ENCODE assay signal across 11 cellular contexts in the genomic region with DNA sequence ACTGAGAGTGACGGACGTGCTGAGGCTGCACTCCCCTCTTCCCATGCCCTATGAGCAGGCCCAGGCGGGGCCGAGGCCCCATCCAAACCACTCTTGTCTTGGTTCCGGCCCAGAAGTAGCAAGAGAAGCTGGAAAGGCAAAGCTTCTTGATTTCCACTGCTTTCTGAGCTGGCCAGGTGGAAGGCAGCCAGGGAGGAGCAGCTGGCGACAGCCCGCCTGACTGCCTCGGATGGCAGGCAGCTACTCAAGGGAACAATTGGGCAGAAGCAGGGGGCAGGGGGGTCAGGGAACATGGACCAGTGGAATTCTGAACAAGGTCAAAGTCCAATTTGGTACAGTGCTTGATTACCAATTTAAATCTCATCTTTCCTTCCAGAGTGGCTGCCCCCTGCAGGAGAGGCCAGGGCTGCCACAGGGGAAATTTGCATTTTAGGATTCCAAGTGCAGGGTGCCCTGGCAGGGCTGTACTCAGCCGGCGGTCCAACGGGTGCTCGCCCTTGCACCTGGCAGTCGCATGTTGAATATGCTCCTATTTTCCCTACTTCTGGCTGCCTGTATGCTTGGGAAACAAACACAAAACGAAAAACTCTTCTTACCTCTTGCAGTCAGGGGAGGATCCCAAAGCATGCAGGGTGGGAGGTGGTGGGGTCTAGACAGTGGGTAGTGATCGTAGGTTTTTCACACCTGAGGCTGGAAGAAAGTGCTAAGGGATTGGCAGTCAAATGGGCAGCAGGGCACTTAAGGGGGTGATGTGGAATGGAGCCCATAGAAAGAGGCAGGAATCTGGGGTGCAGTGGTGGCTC.
A peak's percentile ranks its signal among the peaks of the same experiment; 100 is the strongest.
DNase-seq lines count a peak whose midpoint lies in the region; ATAC-seq and TF ChIP-seq lines count a peak whose summit lies in the region.
"Had no signal": no experiment of that assay in that cellular context is flagged by ENCODE, and none has a peak within 500 bp of the region (broad histone marks: within the 10 kb centered on the region; RNA-seq: fewer than 3 reads in every experiment).

No MANE protein-coding gene starts in this region.

- 22 to 37% (median 27%) methylated on average over 15 of the region's 15 CpGs for WGBS in psoas muscle, 3 donors

- H3K4me3 ChIP-seq in GM12864 (ENCODE audit: low read depth, low read length) (no peak overlapping the region), psoas muscle (no peak overlapping the region)
- H3K4me3 ChIP-seq: sigmoid colon, SK-N-MC had no signal

- intact Hi-C loops in left ventricle myocardium superior (cut with micrococcal nuclease), result no loop called here
- intact Hi-C loops in psoas muscle (cut with DNase I), result no loop called here

- in situ Hi-C loops in SK-MEL-5 (cut with HindIII; ENCODE audit: low pct_unique_long_range_greater_than_20kb, low sequenced_read_pairs), result no loop called here

- H3K36me3 ChIP-seq in psoas muscle (ENCODE audit: insufficient read depth in 1 of 2, low read depth in 1 of 2), result no peaks in the 10 kb centered on the region
- H3K36me3 ChIP-seq: sigmoid colon had no signal

- peaks cover 8% of the 10 kb centered on the region for H3K4me1 ChIP-seq in psoas muscle

- TF ChIP-seq CTCF in GM12864 (IDR thresholded peaks at IDR 0.05; ENCODE audit: low read depth, low read length, missing control alignments) (peak; percentile 33), psoas muscle (IDR thresholded peaks at IDR 0.05) (no peak), omental fat pad (IDR thresholded peaks at IDR 0.05) (no peak)

- DNase-seq in GM12864 (ENCODE audit: low read depth) (no peak), SK-MEL-5 (ENCODE audit: low read depth, low spot score) (peak; percentile 11), left ventricle myocardium superior (peak; percentile 62), psoas muscle (peak; percentile 71 to 77), SKM-1 treated with dmso at 0.1 percent for 144 hours (lab: John Stamatoyannopoulos, UW; ENCODE audit: unreplicated experiment) (no peak), HuH-7.5 (ENCODE audit: low spot score) (no peak), omental fat pad (ENCODE audit: low spot score) (no peak)
- DNase-seq in activated CD4-positive, alpha-beta T cell treated with anti-CD3 and anti-CD28 coated beads for 4 hours, result no peak
- DNase-seq: HCEC 1CT, sigmoid colon had no signal

- H3K27ac ChIP-seq in psoas muscle, result no peak overlapping the region
- H3K27ac ChIP-seq: sigmoid colon, SK-N-MC had no signal

- H3K27me3 ChIP-seq in psoas muscle (ENCODE audit: insufficient read depth in 3 of 3, low read length in 2 of 3), result no peaks in the 10 kb centered on the region
- H3K27me3 ChIP-seq: sigmoid colon had no signal

- peak; percentile 65 for ATAC-seq in left ventricle myocardium superior
- ATAC-seq in psoas muscle, result peak; percentile 67 to 83 (median 77)
- ATAC-seq in omental fat pad (ENCODE audit: low FRiP score), result no peak

- H3K9me3 ChIP-seq in psoas muscle, result no peaks in the 10 kb centered on the region
- H3K9me3 ChIP-seq: sigmoid colon had no signal

Comparison
In these comparisons a context has a peak if more than half of its experiments do, and no peak if none do; other contexts are left out.
1. DNase-seq: peak in SK-MEL-5 (single experiment), left ventricle myocardium superior (single experiment) and psoas muscle (2 of 2); none in GM12864 (single experiment), activated CD4-positive, alpha-beta T cell treated with anti-CD3 and anti-CD28 coated beads for 4 hours (0 of 2), SKM-1 treated with dmso at 0.1 percent for 144 hours (single experiment), HuH-7.5 (single experiment) and omental fat pad (single experiment).